ENCODE assay signal across 8 cellular contexts in genomic region chr19:1000095-1000494, GRCh38. TPM values are rescaled to one million over a fixed set of nuclear protein-coding genes. Genes with fewer than 3 reads are reported as not detected.
A peak's percentile ranks its signal among the peaks of the same experiment; 100 is the strongest.
DNase-seq lines count a peak whose midpoint lies in the region; ATAC-seq, FAIRE-seq and TF ChIP-seq lines count a peak whose summit lies in the region.

TSS of gene GRIN3B (plus strand) at chr19:1000419. CDS start at chr19:1000438, 19 bp downstream.

- no peaks in the 10 kb centered on the region for H3K79me2 ChIP-seq in HCT116 (ENCODE audit: insufficient read depth, low read length)
- H3K79me2 ChIP-seq in keratinocyte (ENCODE audit: control insufficient read depth, insufficient read depth, low read length) = no peaks in the 10 kb centered on the region

- H3K4me3 ChIP-seq in HCT116 (replicated peaks in 1 of 2; ENCODE audit: low read depth in 1 of 2, low read length in 2 of 2) = no peak within 1 kb of the TSS
- H3K4me3 ChIP-seq in astrocyte of the spinal cord (ENCODE audit: low read depth, low read length) = no peak within 1 kb of the TSS
- peak within 1 kb of the TSS in 1 of 3 experiments; percentile 44 for H3K4me3 ChIP-seq in keratinocyte (ENCODE audit: control insufficient read depth in 2 of 3, extremely low read depth in 1 of 3, insufficient read depth in 2 of 3, low read depth in 1 of 3, low read length in 3 of 3)

- H3K27ac ChIP-seq in HCT116 (ENCODE audit: low read depth, low read length) (no peak within 1 kb of the TSS; the same call in 1 of the 2 replicates), keratinocyte (ENCODE audit: control insufficient read depth, insufficient read depth, low read length) (no peak within 1 kb of the TSS)

- RAD21 ChIA-PET in HCT116 (lab: Charles Lee; ENCODE audit: low non-redundant PET in 1 of 2, low total read pairs in 2 of 2, uncharacterized antibody in 2 of 2, unreplicated experiment in 2 of 2) = no interaction called here

- no peak for TF ChIP-seq POLR2A in HCT116 (IDR thresholded peaks at IDR 0.05; ENCODE audit: borderline replicate concordance, extremely low read depth, insufficient read depth, insufficient read length)

- H3K27me3 ChIP-seq in HCT116 (ENCODE audit: insufficient read depth, low read length) = no peaks in the 10 kb centered on the region
- peaks cover 59% of the 10 kb centered on the region for H3K27me3 ChIP-seq in keratinocyte (ENCODE audit: control insufficient read depth, extremely low read depth, insufficient read depth, low read length)

- dilution Hi-C loops in keratinocyte (cut with MboI; ENCODE audit: extremely low pct_ligation_motif_present, low sequenced_read_pairs) = no loop called here

- in situ Hi-C loops in astrocyte of the spinal cord (cut with HindIII; ENCODE audit: low sequenced_read_pairs) = no loop called here

- H3K4me2 ChIP-seq in HCT116 (ENCODE audit: low read length) = peak within 1 kb of the TSS; percentile 60
- H3K4me2 ChIP-seq in keratinocyte (ENCODE audit: control insufficient read depth, extremely low read depth, insufficient read depth, low read depth, low read length) = peak within 1 kb of the TSS; percentile 22

- TF ChIP-seq CTCF in AG09319 (IDR thresholded peaks at IDR 0.05; ENCODE audit: low read depth, low read length) (peak; percentile 49), HCT116 (IDR thresholded peaks at IDR 0.05 in 2 of 3, conservative IDR thresholded peaks at IDR 0.05 in 1 of 3; ENCODE audit: borderline replicate concordance in 1 of 3, insufficient read depth in 1 of 3, low read depth in 2 of 3, low read length in 2 of 3) (peak; percentile 58 to 77 (median 76)), astrocyte of the spinal cord (IDR thresholded peaks at IDR 0.05; ENCODE audit: low read depth, low read length) (peak; percentile 58), keratinocyte (optimal IDR thresholded peaks at IDR 0.05 in 1 of 3, IDR thresholded peaks at IDR 0.05 in 1 of 3, conservative IDR thresholded peaks at IDR 0.05 in 1 of 3; ENCODE audit: extremely low read depth in 1 of 3, insufficient read depth in 2 of 3, low read length in 3 of 3) (peak; percentile 23 to 70 (median 68))

- TF ChIP-seq RAD21 in HCT116 (IDR thresholded peaks at IDR 0.05; ENCODE audit: low read depth) = no peak; the same call in 1 of the 2 replicates

- H3K9me2 ChIP-seq in HCT116 (ENCODE audit: insufficient read depth) = no peaks in the 10 kb centered on the region

- CTCF ChIA-PET in HCT116 (lab: Charles Lee) = no interaction called here

- H3K9ac ChIP-seq in HCT116 (ENCODE audit: low read length) = no peak within 1 kb of the TSS
- no peak within 1 kb of the TSS for H3K9ac ChIP-seq in keratinocyte (ENCODE audit: control insufficient read depth, extremely low read depth, insufficient read depth, low read length)

- BruUV-seq in HCT116 (replicated peaks; lab: Mats Ljungman, UMichigan) = no TSS peak

- H2AFZ ChIP-seq in HCT116 (ENCODE audit: low read depth, low read length, poor library complexity, severe bottlenecking) = no peak within 1 kb of the TSS
- no peak within 1 kb of the TSS for H2AFZ ChIP-seq in keratinocyte (ENCODE audit: control insufficient read depth, low read length)

- no peaks in the 10 kb centered on the region for H4K20me1 ChIP-seq in HCT116 (ENCODE audit: insufficient read depth)
- peaks cover 3% of the 10 kb centered on the region for H4K20me1 ChIP-seq in keratinocyte (ENCODE audit: control insufficient read depth, extremely low read depth, insufficient read depth, low read length)

- no peaks in the 10 kb centered on the region for H3K36me3 ChIP-seq in HCT116 (ENCODE audit: control insufficient read depth in 1 of 2, insufficient read depth in 2 of 2, low read length in 2 of 2)
- peaks cover 0 to 2% of the 10 kb centered on the region in 2 experiments for H3K36me3 ChIP-seq in keratinocyte (ENCODE audit: control insufficient read depth in 2 of 2, extremely low read depth in 1 of 2, insufficient read depth in 2 of 2, low read length in 2 of 2)

- DNase-seq in AG09319 (ENCODE audit: extremely low read depth, low read depth) (no peak), HCT116 (ENCODE audit: low read depth, low spot score) (peak; percentile 41), T-helper 22 cell (ENCODE audit: low read depth) (peak; percentile 26), astrocyte of the spinal cord (ENCODE audit: low read depth, low spot score) (peak; percentile 35), keratinocyte (ENCODE audit: low read depth, low spot score) (no peak), ureter (ENCODE audit: low spot score) (no peak), OCI-M2 (lab: John Stamatoyannopoulos, UW; ENCODE audit: unreplicated experiment) (no peak)
- peak; percentile 31 for DNase-seq in stimulated activated CD8-positive, alpha-beta memory T cell treated with anti-CD3 and anti-CD28 coated beads, Interleukin-12 subunit alpha, Interleukin-12 subunit beta, amount 100 ng/mL, for 24 hours (ENCODE audit: extremely low read depth)

- intact Hi-C loops in HCT116 (cut with micrococcal nuclease) = no loop called here

- peak; percentile 72 for ATAC-seq in HCT116

- no peaks in the 10 kb centered on the region for H3K9me3 ChIP-seq in HCT116 (ENCODE audit: control insufficient read depth in 1 of 2, insufficient read depth in 1 of 2, low read depth in 1 of 2, low read length in 2 of 2)
- H3K9me3 ChIP-seq in keratinocyte (ENCODE audit: control insufficient read depth, low read depth, low read length) = no peaks in the 10 kb centered on the region

- H3K9me1 ChIP-seq in keratinocyte (ENCODE audit: control insufficient read depth, extremely low read depth, insufficient read depth, low read length) = no peaks in the 10 kb centered on the region

- no peak for FAIRE-seq in keratinocyte (lab: Jason Lieb, UNC)

- POLR2A ChIA-PET in HCT116 (lab: Charles Lee) = no interaction called here

- H3K4me1 ChIP-seq in HCT116 (ENCODE audit: control insufficient read depth in 1 of 2, insufficient read depth in 2 of 2, low read length in 2 of 2) (peaks cover 10 to 27% of the 10 kb centered on the region in 2 experiments), keratinocyte (ENCODE audit: control insufficient read depth, extremely low read depth, insufficient read depth, low read length) (peaks cover 12% of the 10 kb centered on the region)

TF ChIP-seq in HCT116, 20 proteins besides CTCF, POLR2A, EP300 and RAD21:
- TF ChIP-seq ATF3 (IDR thresholded peaks at IDR 0.05) (no peak), ZNF274 (IDR thresholded peaks at IDR 0.05; ENCODE audit: low read depth, low read length) (no peak), ZFX (IDR thresholded peaks at IDR 0.05) (no peak), FOSL1 (IDR thresholded peaks at IDR 0.05; ENCODE audit: low read depth) (no peak), CBX3 (IDR thresholded peaks at IDR 0.05; ENCODE audit: low read depth) (no peak)

RNA-seq across cellular contexts. Expression of gene GRIN3B, which starts in this region (rescaled TPM):
- total RNA-seq in HCT116 (2021; ENCODE audit: unreplicated experiment) (0.69 TPM), ureter (not detected)
- polyA plus RNA-seq in HCT116 (2012) = 0.64 and 0.65 TPM in 2 replicates
- polyA plus RNA-seq in keratinocyte = 0.20 to 1.9 TPM (median 0.84 TPM) in 3 replicates
- 0.12 TPM for polyA plus RNA-seq in keratinocyte (2011; ENCODE audit: low read depth)
- polyA plus RNA-seq in keratinocyte (2011; cell fraction: cytosol; rRNA removed) = 0.11 and 0.79 TPM in 2 replicates
- polyA plus RNA-seq in keratinocyte (2011; cell fraction: nucleus; rRNA removed) = 2.7 and 8.4 TPM in 2 replicates
- 0.76 and 0.95 TPM in 2 replicates for polyA plus RNA-seq in keratinocyte (2012; ENCODE audit: low replicate concordance)
- 0.22 to 1.5 TPM (median 0.56 TPM) in 3 replicates for polyA minus RNA-seq in keratinocyte
- polyA minus RNA-seq in keratinocyte (2011; cell fraction: cytosol; rRNA and poly(A)+ RNA removed) = 2.5 TPM
- 3.4 TPM in 2 replicates for polyA minus RNA-seq in keratinocyte (2011; cell fraction: nucleus; rRNA and poly(A)+ RNA removed)

Comparison
In these comparisons a context has a peak if more than half of its experiments do, and no peak if none do; other contexts are left out.
1. Peak in DNase-seq, ATAC-seq and H3K4me2 ChIP-seq in HCT116; RNA of the gene not detected or under 1 TPM.
2. DNase-seq: peak in T-helper 22 cell (single experiment), astrocyte of the spinal cord (single experiment) and stimulated activated CD8-positive, alpha-beta memory T cell treated with anti-CD3 and anti-CD28 coated beads, Interleukin-12 subunit alpha, Interleukin-12 subunit beta, amount 100 ng/mL, for 24 hours (single experiment); none in AG09319 (single experiment), keratinocyte (single experiment), ureter (single experiment) and OCI-M2 (single experiment).
3. Peak in every context shown above with its lines, with median percentiles within 50 percentile points of each other: CTCF ChIP-seq.